Comparison of ENCODE assay signal across 1 cellular context in genomic region chr19:44741841-44742352, GRCh38.
TF ChIP-seq lines count a peak whose summit lies in the region.

No MANE protein-coding gene starts in this region.

TF ChIP-seq in endothelial cell of umbilical vein, 7 proteins besides CTCF, POLR2A, EP300 and RAD21:
- peak; percentile 47 for TF ChIP-seq MYC (IDR thresholded peaks at IDR 0.05; ENCODE audit: low read depth, low read length)
- peak; percentile 91 for TF ChIP-seq POLR2AphosphoS5 (IDR thresholded peaks at IDR 0.05; ENCODE audit: insufficient read depth, low read depth, low read length)
- no peak for TF ChIP-seq MAX (IDR thresholded peaks at IDR 0.05; ENCODE audit: insufficient read depth, insufficient read length)
- peak; percentile 83 for TF ChIP-seq FOS (IDR thresholded peaks at IDR 0.05; ENCODE audit: borderline replicate concordance, insufficient read depth, low read length)
- peak; percentile 73 for TF ChIP-seq JUN (IDR thresholded peaks at IDR 0.05; ENCODE audit: borderline replicate concordance, insufficient read depth, insufficient read length, low read depth)
- peak; percentile 61 for TF ChIP-seq GATA2 (IDR thresholded peaks at IDR 0.05; ENCODE audit: insufficient read depth, insufficient read length, low read depth, low read length)
